In genomic region chr12:76890407-76891143, GRCh38 we compare ENCODE assay signal across 15 cellular contexts. TPM values are rescaled to one million over a fixed set of nuclear protein-coding genes. Genes with fewer than 3 reads are reported as not detected.
A peak's percentile ranks its signal among the peaks of the same experiment; 100 is the strongest.
DNase-seq lines count a peak whose midpoint lies in the region; ATAC-seq, FAIRE-seq and TF ChIP-seq lines count a peak whose summit lies in the region.
"Had no signal": no experiment of that assay in that cellular context is flagged by ENCODE, and none has a peak within 500 bp of the region (broad histone marks: within the 10 kb centered on the region; RNA-seq: fewer than 3 reads in every experiment).

No MANE protein-coding gene starts in this region.

- H3K27ac ChIP-seq in breast epithelium: no peak overlapping the region

- H3K4me3 Mint-ChIP-seq in MCF 10A (ENCODE audit: unreplicated experiment): no peak overlapping the region
- no peak overlapping the region for H3K4me3 Mint-ChIP-seq in T-helper 17 cell
- H3K4me3 Mint-ChIP-seq: HFFc6; stimulated activated memory B cell treated with anti-CD40 and anti-IgM and Interleukin-4, amounts not matched to agents 10 μg/mL and 1 μg/mL and 100 μg/mL, for 72 hours had no signal

- H3K9me3 Mint-ChIP-seq in MCF 10A (ENCODE audit: unreplicated experiment): no peaks in the 10 kb centered on the region
- H3K9me3 Mint-ChIP-seq: stimulated activated memory B cell treated with anti-CD40 and anti-IgM and Interleukin-4, amounts not matched to agents 10 μg/mL and 1 μg/mL and 100 μg/mL, for 72 hours had no signal

- intact Hi-C loops in MCF 10A (cut with micrococcal nuclease): no loop called here
- intact Hi-C loops in breast epithelium (cut with DNase I; ENCODE audit: low total_unique reads): no loop called here

- H3K36me3 Mint-ChIP-seq in MCF 10A (ENCODE audit: insufficient read depth, unreplicated experiment): no peaks in the 10 kb centered on the region
- H3K36me3 Mint-ChIP-seq in T-helper 17 cell (ENCODE audit: low read depth): peaks cover 4% of the 10 kb centered on the region
- H3K36me3 Mint-ChIP-seq: stimulated activated memory B cell treated with anti-CD40 and anti-IgM and Interleukin-4, amounts not matched to agents 10 μg/mL and 1 μg/mL and 100 μg/mL, for 72 hours had no signal

- H3K4me1 Mint-ChIP-seq in MCF 10A (ENCODE audit: insufficient read depth, unreplicated experiment): peaks cover 9% of the 10 kb centered on the region
- no peaks in the 10 kb centered on the region for H3K4me1 Mint-ChIP-seq in T-helper 17 cell
- H3K4me1 Mint-ChIP-seq: stimulated activated memory B cell treated with anti-CD40 and anti-IgM and Interleukin-4, amounts not matched to agents 10 μg/mL and 1 μg/mL and 100 μg/mL, for 72 hours had no signal

- H3K27me3 Mint-ChIP-seq in MCF 10A (ENCODE audit: insufficient read depth, unreplicated experiment): no peaks in the 10 kb centered on the region
- H3K27me3 Mint-ChIP-seq in T-helper 17 cell: peaks cover 41% of the 10 kb centered on the region

- TF ChIP-seq CTCF in MCF 10A (IDR thresholded peaks at IDR 0.05; ENCODE audit: unreplicated experiment): no peak
- no peak for TF ChIP-seq CTCF in breast epithelium (IDR thresholded peaks at IDR 0.05)

- no peaks in the 10 kb centered on the region for H3K27me3 ChIP-seq in breast epithelium

- peak; percentile 62 for DNase-seq in MCF 10A (ENCODE audit: unreplicated experiment)
- DNase-seq in breast epithelium (ENCODE audit: low spot score in 2 of 2): no peak
- DNase-seq in activated T-helper 9 cell treated with anti-CD3 and anti-CD28 coated beads, Interleukin-2, amount 50 U/mL, for 16 hours (ENCODE audit: low read depth): peak; percentile 5
- peak; percentile 62 for DNase-seq in stimulated activated CD4-positive, alpha-beta T cell treated with anti-CD3 and anti-CD28 coated beads, Interleukin-12 subunit alpha, Interleukin-12 subunit beta, amount 100 ng/mL, for 4 hours
- DNase-seq in urothelium cell line (ENCODE audit: low spot score): peak; percentile 39
- no peak for DNase-seq in NCI-H146 treated with DMSO at 0.1 percent for 48 hours (lab: John Stamatoyannopoulos, UW; ENCODE audit: unreplicated experiment)
- DNase-seq in T-helper 17 cell: no peak
- DNase-seq: cerebellar nuclear complex, DMS79, HFFc6, mucosa of descending colon, NCI-H2107, T-helper 1 cell had no signal

- POLR2A ChIA-PET in MCF 10A (lab: Yijun Ruan, JAX): interaction anchor here (0.5 to 2.3 kb wide), 4 partner anchors 12 to 74 kb away, joined by 3 to 15 read pairs (median 3); partner anchors contain the start of gene CSRP2

- peak overlapping the region; percentile 64 for H3K27ac Mint-ChIP-seq in MCF 10A (ENCODE audit: low read depth, unreplicated experiment)
- H3K27ac Mint-ChIP-seq in T-helper 17 cell: no peak overlapping the region
- H3K27ac Mint-ChIP-seq: HFFc6; stimulated activated memory B cell treated with anti-CD40 and anti-IgM and Interleukin-4, amounts not matched to agents 10 μg/mL and 1 μg/mL and 100 μg/mL, for 72 hours had no signal

- no TSS peak for BruUV-seq in MCF 10A (replicated peaks; lab: Mats Ljungman, UMichigan)

- H3K9me3 ChIP-seq in breast epithelium (peaks cover 0 to 6% of the 10 kb centered on the region in 2 donors), T-helper 17 cell (ENCODE audit: control insufficient read depth, low read length, poor library complexity, severe bottlenecking) (no peaks in the 10 kb centered on the region)

- H3K4me3 ChIP-seq in breast epithelium: no peak overlapping the region
- H3K4me3 ChIP-seq: mucosa of descending colon had no signal

- H3K4me1 ChIP-seq in breast epithelium: no peaks in the 10 kb centered on the region

- CTCF ChIA-PET in MCF 10A (lab: Yijun Ruan, JAX): interaction anchor here (0.6 to 1.3 kb wide), 2 partner anchors 11 to 42 kb away, joined by 3 read pairs; partner anchors contain the start of gene CSRP2

- H3K36me3 ChIP-seq in breast epithelium: no peaks in the 10 kb centered on the region

- FAIRE-seq in urothelium cell line (lab: Jason Lieb, UNC): no peak

- TF ChIP-seq POLR2A in breast epithelium (IDR thresholded peaks at IDR 0.05): no peak

- ATAC-seq in HG03095 (IDR thresholded peaks at IDR 0.05; ENCODE audit: unreplicated experiment) (no peak), T-helper 17 cell (no peak)
- ATAC-seq: mucosa of descending colon; stimulated activated memory B cell treated with anti-CD40 and anti-IgM and Interleukin-4, amounts not matched to agents 10 μg/mL and 1 μg/mL and 100 μg/mL, for 72 hours had no signal

RNA-seq across cellular contexts. Expression of gene CSRP2, which starts 11.8 kb away (rescaled TPM):
- total RNA-seq in MCF 10A (2022) (2.0 and 2.6 TPM in 2 replicates), breast epithelium (10 to 100 TPM; 23.3 to 89.5 (median 38.3) TPM), T-helper 17 cell (not detected)

Comparison
In these comparisons a context has a peak if more than half of its experiments do, and no peak if none do; other contexts are left out.
1. DNase-seq: peak in MCF 10A (single experiment), activated T-helper 9 cell treated with anti-CD3 and anti-CD28 coated beads, Interleukin-2, amount 50 U/mL, for 16 hours (single experiment), stimulated activated CD4-positive, alpha-beta T cell treated with anti-CD3 and anti-CD28 coated beads, Interleukin-12 subunit alpha, Interleukin-12 subunit beta, amount 100 ng/mL, for 4 hours (single experiment) and urothelium cell line (single experiment); none in breast epithelium (0 of 2), NCI-H146 treated with DMSO at 0.1 percent for 48 hours (single experiment) and T-helper 17 cell (0 of 3).